In genomic region chr19:35140898-35141626, GRCh38 we compare ENCODE assay signal across 8 cellular contexts. TPM values are rescaled to one million over a fixed set of nuclear protein-coding genes. Genes with fewer than 3 reads are reported as not detected.
DNase-seq lines count a peak whose midpoint lies in the region; ATAC-seq and TF ChIP-seq lines count a peak whose summit lies in the region.

No MANE protein-coding gene starts in this region.

- TF ChIP-seq CTCF in GM13976 (IDR thresholded peaks at IDR 0.05; ENCODE audit: borderline replicate concordance, control extremely low read depth, extremely low read depth, insufficient read depth, missing control alignments), result peak; percentile 57
- peak; percentile 28 to 53 (median 42) for TF ChIP-seq CTCF in esophagus muscularis mucosa (IDR thresholded peaks at IDR 0.05)

- intact Hi-C loops in esophagus muscularis mucosa (cut with DNase I), result loop anchor here (5.0 kb wide), 2 partner anchors 74 to 126 kb away; partner anchors contain the start of gene USF2

- DNase-seq in GM13976 (ENCODE audit: low spot score) (peak; percentile 100), OCI-M1 (lab: John Stamatoyannopoulos, UW) (peak; percentile 95), esophagus muscularis mucosa (ENCODE audit: extremely low spot score) (peak; percentile 99)
- peak; percentile 98 to 99 for DNase-seq in activated T-cell treated with anti-CD3 and anti-CD28 coated beads, Interleukin-2, amount 50 U/mL, for 48 hours
- peak; percentile 98 for DNase-seq in stimulated activated CD8-positive, alpha-beta memory T cell treated with anti-CD3 and anti-CD28 coated beads, Interleukin-4, amount 100 ng/mL, for 48 hours

- H3K36me3 ChIP-seq in esophagus muscularis mucosa, result no peaks in the 10 kb centered on the region
- no peaks in the 10 kb centered on the region for H3K36me3 ChIP-seq in muscle layer of duodenum (ENCODE audit: control insufficient read depth in 1 of 2, insufficient read depth in 2 of 2, low read length in 2 of 2)

- no peak for TF ChIP-seq EP300 in esophagus muscularis mucosa (IDR thresholded peaks at IDR 0.05)

- H3K9me3 ChIP-seq in esophagus muscularis mucosa (peaks cover 0 to 4% (median 0%) of the 10 kb centered on the region in 4 donors), muscle layer of duodenum (ENCODE audit: control insufficient read depth in 1 of 2, low read length in 2 of 2) (no peaks in the 10 kb centered on the region)

- WGBS in esophagus muscularis mucosa, result 4% methylated on average over 21 of the region's 36 CpGs

- ATAC-seq in HG03460 (IDR thresholded peaks at IDR 0.05; ENCODE audit: unreplicated experiment) (peak; percentile 61), GM18519 (IDR thresholded peaks at IDR 0.05; ENCODE audit: low FRiP score, unreplicated experiment) (no peak)

- H3K27ac ChIP-seq in esophagus muscularis mucosa (replicated peaks in 1 of 4) (peak overlapping the region; percentile 82 to 87 (median 85)), muscle layer of duodenum (ENCODE audit: low read length) (peak overlapping the region; percentile 35)

- H3K27me3 ChIP-seq in esophagus muscularis mucosa, result peaks cover 0 to 66% (median 16%) of the 10 kb centered on the region in 4 donors
- peaks cover 15% of the 10 kb centered on the region for H3K27me3 ChIP-seq in muscle layer of duodenum (ENCODE audit: low read depth, low read length)

- in situ Hi-C loops in GM13976 (cut with MboI; ENCODE audit: low sequenced_read_pairs, unreplicated experiment), result no loop called here

- TF ChIP-seq POLR2A in esophagus muscularis mucosa (IDR thresholded peaks at IDR 0.05; ENCODE audit: low read depth), result peak; percentile 32

- H3K4me1 ChIP-seq in esophagus muscularis mucosa (peaks cover 32 to 72% (median 61%) of the 10 kb centered on the region in 4 donors), muscle layer of duodenum (ENCODE audit: control insufficient read depth in 1 of 2, insufficient read depth in 2 of 2, low read length in 2 of 2) (peaks cover 7 to 15% of the 10 kb centered on the region in 2 donors)

- peak overlapping the region; percentile 43 to 62 (median 51) for H3K4me3 ChIP-seq in esophagus muscularis mucosa
- peak overlapping the region; percentile 8 to 57 for H3K4me3 ChIP-seq in muscle layer of duodenum (ENCODE audit: low read depth in 1 of 2, low read length in 2 of 2)

RNA-seq across cellular contexts. Expression of gene FXYD7, which starts 2.0 kb away (rescaled TPM):
- total RNA-seq in esophagus muscularis mucosa, result under 1 TPM in 1 of 4 donors, not detected in 3; 0.71 TPM

RNA-seq across cellular contexts. Expression of gene FXYD1, which starts 2.4 kb away (rescaled TPM):
- 10 to 100 TPM; 44.4 to 92.6 (median 70.7) TPM for total RNA-seq in esophagus muscularis mucosa

RNA-seq across cellular contexts. Expression of gene LGI4, which starts 6.2 kb away (rescaled TPM):
- total RNA-seq in esophagus muscularis mucosa, result 10 to 100 TPM; 32.0 to 58.6 (median 49.2) TPM

RNA-seq across cellular contexts. Expression of gene FXYD5, which starts 13.5 kb away (rescaled TPM):
- 10 to 100 TPM; 26.6 to 49.3 (median 43.0) TPM for total RNA-seq in esophagus muscularis mucosa

RNA-seq across cellular contexts. Expression of gene FXYD3, which starts 25.4 kb away (rescaled TPM):
- 1 to 10 TPM in 3 of 4 donors, under 1 TPM in 1; 0.83 to 3.8 (median 3.1) TPM for total RNA-seq in esophagus muscularis mucosa
